Comparison of ENCODE assay signal across 19 cellular contexts in the genomic region with DNA sequence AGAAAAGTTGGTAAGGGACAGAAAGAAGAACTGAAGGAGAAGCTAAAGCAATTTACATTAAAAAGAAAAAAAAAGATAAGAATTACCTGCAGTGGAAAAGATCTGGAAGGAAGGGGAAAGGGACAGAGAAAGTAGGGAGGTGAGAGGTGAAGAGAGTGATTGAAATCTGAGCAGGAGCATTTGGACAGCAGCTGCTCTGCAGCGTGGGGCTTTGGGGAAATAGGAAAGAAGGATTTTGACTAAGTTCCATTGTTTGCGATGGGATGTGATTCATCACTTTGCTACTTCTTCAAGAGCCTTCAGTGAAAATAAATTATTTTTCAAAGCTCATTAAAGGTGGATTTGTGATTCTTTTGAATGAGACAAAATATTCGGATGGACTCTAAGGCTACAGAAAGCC. TPM values are rescaled to one million over a fixed set of nuclear protein-coding genes. Genes with fewer than 3 reads are reported as not detected.
A peak's percentile ranks its signal among the peaks of the same experiment; 100 is the strongest.
DNase-seq lines count a peak whose midpoint lies in the region; ATAC-seq, FAIRE-seq and TF ChIP-seq lines count a peak whose summit lies in the region.
"Had no signal": no experiment of that assay in that cellular context is flagged by ENCODE, and none has a peak within 500 bp of the region (broad histone marks: within the 10 kb centered on the region; RNA-seq: fewer than 3 reads in every experiment).

No MANE protein-coding gene starts in this region.

- no TSS peak for BruUV-seq in IMR-90 (replicated peaks; lab: Mats Ljungman, UMichigan)

- TF ChIP-seq EP300 in suprapubic skin (IDR thresholded peaks at IDR 0.05): no peak

- H3K9me1 ChIP-seq in IMR-90 (ENCODE audit: insufficient read depth, low read length): no peaks in the 10 kb centered on the region

- no peak overlapping the region for H3K9ac ChIP-seq in IMR-90 (ENCODE audit: low read depth, low read length)

- peaks cover 13% of the 10 kb centered on the region for H3K27me3 ChIP-seq in IMR-90 (ENCODE audit: control insufficient read depth, insufficient read depth, low read length)
- no peaks in the 10 kb centered on the region for H3K27me3 ChIP-seq in bronchial epithelial cell (ENCODE audit: control insufficient read depth, insufficient read depth, low read length)
- no peaks in the 10 kb centered on the region for H3K27me3 ChIP-seq in suprapubic skin

- in situ Hi-C loops in IMR-90 (cut with MboI; ENCODE audit: low sequenced_read_pairs): no loop called here

- intact Hi-C loops in IMR-90 (cut with micrococcal nuclease): no loop called here

- H3K4me2 ChIP-seq in IMR-90 (ENCODE audit: low read depth, low read length): no peak overlapping the region

- no peak overlapping the region for H2BK15ac ChIP-seq in IMR-90 (ENCODE audit: low read depth, low read length)

- H2BK5ac ChIP-seq in IMR-90 (ENCODE audit: low read depth, low read length, poor library complexity, severe bottlenecking): no peak overlapping the region

- no peak overlapping the region for H4K5ac ChIP-seq in IMR-90 (ENCODE audit: low read depth, low read length)

- no peak for TF ChIP-seq CTCF in IMR-90 (conservative IDR thresholded peaks at IDR 0.05; ENCODE audit: low read depth, low read length)
- TF ChIP-seq CTCF in bronchial epithelial cell (IDR thresholded peaks at IDR 0.05; ENCODE audit: insufficient read depth, low read length, severe bottlenecking): no peak
- TF ChIP-seq CTCF in suprapubic skin (IDR thresholded peaks at IDR 0.05): no peak

- H3K27ac ChIP-seq in IMR-90 (ENCODE audit: insufficient read depth, low read length) (no peak overlapping the region), suprapubic skin (no peak overlapping the region)
- H3K27ac ChIP-seq: epithelial cell of prostate had no signal

- dilution Hi-C loops in IMR-90 (cut with HindIII; ENCODE audit: low sequenced_read_pairs, unreplicated experiment): no loop called here

- FAIRE-seq in bronchial epithelial cell (lab: Jason Lieb, UNC): no peak
- FAIRE-seq: colon, small intestine had no signal

- H2AFZ ChIP-seq in IMR-90 (replicated peaks; ENCODE audit: low read length, poor library complexity): no peak overlapping the region

- no peak overlapping the region for H3K56ac ChIP-seq in IMR-90 (ENCODE audit: extremely low read depth, insufficient read depth, low read length)

- CTCF ChIA-PET in IMR-90 (lab: Yijun Ruan, JAX): no interaction called here

- ATAC-seq in IMR-90 (ENCODE audit: low read depth) (no peak), GM18868 (IDR thresholded peaks at IDR 0.05; ENCODE audit: unreplicated experiment) (no peak)
- ATAC-seq: mucosa of descending colon; stimulated activated memory B cell treated with anti-CD40 and anti-IgM and Interleukin-4, amounts not matched to agents 10 μg/mL and 1 μg/mL and 100 μg/mL, for 72 hours had no signal

- H3K79me1 ChIP-seq in IMR-90 (ENCODE audit: low read depth in 1 of 2, low read length in 2 of 2): no peaks in the 10 kb centered on the region

- no peak overlapping the region for H4K91ac ChIP-seq in IMR-90 (ENCODE audit: insufficient read depth, low read depth, low read length)

- no peaks in the 10 kb centered on the region for H4K20me1 ChIP-seq in IMR-90 (ENCODE audit: insufficient read depth, low read length)

- no peak overlapping the region for H3K23ac ChIP-seq in IMR-90 (ENCODE audit: low read depth, low read length)

- no peak overlapping the region for H3K18ac ChIP-seq in IMR-90 (ENCODE audit: low read depth, low read length)

- H2BK20ac ChIP-seq in IMR-90 (ENCODE audit: low read depth, low read length): no peak overlapping the region

- no peak overlapping the region for H2AK5ac ChIP-seq in IMR-90 (ENCODE audit: low read depth, low read length)

- H3K4me1 ChIP-seq in IMR-90 (ENCODE audit: control insufficient read depth, insufficient read depth, low read length) (no peaks in the 10 kb centered on the region), suprapubic skin (no peaks in the 10 kb centered on the region)

- H2BK120ac ChIP-seq in IMR-90 (ENCODE audit: low read depth, low read length): no peak overlapping the region

- no peak for TF ChIP-seq POLR2A in IMR-90 (IDR thresholded peaks at IDR 0.05; ENCODE audit: low read depth, low read length)
- TF ChIP-seq POLR2A in suprapubic skin (IDR thresholded peaks at IDR 0.05): no peak

- no peak for TF ChIP-seq RAD21 in IMR-90 (IDR thresholded peaks at IDR 0.05; ENCODE audit: low read length)

- peak; percentile 26 for DNase-seq in AG08396 (ENCODE audit: low spot score)
- peak; percentile 31 for DNase-seq in IMR-90
- DNase-seq in bronchial epithelial cell (ENCODE audit: low read depth): peak; percentile 61
- DNase-seq in hepatic stellate cell (ENCODE audit: low spot score): peak; percentile 11
- DNase-seq in suprapubic skin (ENCODE audit: low spot score in 2 of 2): no peak
- DNase-seq in MV-4-11 (lab: John Stamatoyannopoulos, UW): no peak
- DNase-seq in SIG-M5 (lab: John Stamatoyannopoulos, UW): no peak
- DNase-seq: activated CD4-positive, alpha-beta memory T cell treated with anti-CD3 and anti-CD28 coated beads for 36 hours; CD8-positive, alpha-beta memory T cell; hippocampal formation; KBM-7; mucosa of descending colon; NCI-H1417; NCI-H446 treated with DMSO at 0.1 percent for 48 hours; small intestine had no signal

- H3K4me3 ChIP-seq in IMR-90 (ENCODE audit: insufficient read depth, low read depth, low read length) (no peak overlapping the region), bronchial epithelial cell (ENCODE audit: low read depth, low read length) (no peak overlapping the region), suprapubic skin (no peak overlapping the region)
- H3K4me3 ChIP-seq: mucosa of descending colon had no signal

- H3K14ac ChIP-seq in IMR-90 (replicated peaks; ENCODE audit: low read depth, low read length): no peak overlapping the region

- POLR2A ChIA-PET in IMR-90 (lab: Charles Lee; ENCODE audit: unreplicated experiment): no interaction called here

- H2AK9ac ChIP-seq in IMR-90 (replicated peaks; ENCODE audit: low read depth, low read length, poor library complexity): no peak overlapping the region

- no peak overlapping the region for H4K8ac ChIP-seq in IMR-90 (ENCODE audit: low read depth in 2 of 2, low read length in 2 of 2)

- H3K36me3 ChIP-seq in IMR-90 (ENCODE audit: control insufficient read depth, insufficient read depth, low read length) (no peaks in the 10 kb centered on the region), bronchial epithelial cell (ENCODE audit: control insufficient read depth, insufficient read depth, low read length) (no peaks in the 10 kb centered on the region), suprapubic skin (no peaks in the 10 kb centered on the region)

- H3K4ac ChIP-seq in IMR-90 (ENCODE audit: low read depth, low read length): no peak overlapping the region

- WGBS in IMR-90 (ENCODE audit: extremely low coverage in 2 of 2, insufficient read length in 1 of 2), 2 experiments: no CpG with 5 or more reads among the region's 3 CpGs
- 60% methylated on average over 3 of the region's 3 CpGs for WGBS in suprapubic skin

- H3K9me3 ChIP-seq in IMR-90 (ENCODE audit: control insufficient read depth, insufficient read depth, low read length) (no peaks in the 10 kb centered on the region), suprapubic skin (no peaks in the 10 kb centered on the region)
- H3K9me3 ChIP-seq: mucosa of descending colon had no signal

TF ChIP-seq in IMR-90, 13 proteins besides CTCF, POLR2A, EP300 and RAD21:
- no peak for TF ChIP-seq BHLHE40 (IDR thresholded peaks at IDR 0.05; ENCODE audit: low read depth, low read length)
- TF ChIP-seq CEBPB (IDR thresholded peaks at IDR 0.05; ENCODE audit: low read depth, low read length): no peak
- no peak for TF ChIP-seq RFX5 (IDR thresholded peaks at IDR 0.05; ENCODE audit: low read depth, low read length)
- TF ChIP-seq, protein P1, sequence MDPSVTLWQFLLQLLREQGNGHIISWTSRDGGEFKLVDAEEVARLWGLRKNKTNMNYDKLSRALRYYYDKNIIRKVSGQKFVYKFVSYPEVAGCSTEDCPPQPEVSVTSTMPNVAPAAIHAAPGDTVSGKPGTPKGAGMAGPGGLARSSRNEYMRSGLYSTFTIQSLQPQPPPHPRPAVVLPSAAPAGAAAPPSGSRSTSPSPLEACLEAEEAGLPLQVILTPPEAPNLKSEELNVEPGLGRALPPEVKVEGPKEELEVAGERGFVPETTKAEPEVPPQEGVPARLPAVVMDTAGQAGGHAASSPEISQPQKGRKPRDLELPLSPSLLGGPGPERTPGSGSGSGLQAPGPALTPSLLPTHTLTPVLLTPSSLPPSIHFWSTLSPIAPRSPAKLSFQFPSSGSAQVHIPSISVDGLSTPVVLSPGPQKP (IDR thresholded peaks at IDR 0.05; ENCODE audit: borderline replicate concordance, low read depth, low read length): no peak

RNA-seq across cellular contexts. Expression of a gene that starts 26.1 kb away (rescaled TPM):
- 0.36 and 0.56 TPM in 2 replicates for total RNA-seq in IMR-90 (2012; rRNA removed)
- polyA plus RNA-seq in IMR-90 (2012; rRNA removed): 1.5 and 2.4 TPM in 2 replicates
- polyA plus RNA-seq in IMR-90 (2012; cell fraction: cytosol; rRNA removed): 0.19 and 1.0 TPM in 2 replicates
- 0.21 and 0.83 TPM in 2 replicates for polyA plus RNA-seq in IMR-90 (2012; cell fraction: nucleus; rRNA removed; ENCODE audit: low replicate concordance)
- under 0.01 and 0.26 TPM in 2 replicates for total RNA-seq in bronchial epithelial cell
- total RNA-seq in suprapubic skin: under 1 TPM; 0.48 to 0.81 (median 0.68) TPM
- total RNA-seq: activated CD4-positive, alpha-beta memory T cell treated with anti-CD3 and anti-CD28 coated beads for 36 hours; CD8-positive, alpha-beta memory T cell had no signal
- polyA plus RNA-seq: CD8-positive, alpha-beta memory T cell had no signal

RNA-seq across cellular contexts. Expression of a gene that starts 28.1 kb away (rescaled TPM):
- total RNA-seq in IMR-90 (2012; rRNA removed) (20.8 and 22.6 TPM in 2 replicates), bronchial epithelial cell (17.9 and 18.3 TPM in 2 replicates), suprapubic skin (10 to 100 TPM; 34.4 to 65.3 (median 41.8) TPM)
- polyA plus RNA-seq in IMR-90 (2012; rRNA removed): 17.2 and 18.1 TPM in 2 replicates
- polyA plus RNA-seq in IMR-90 (2012; cell fraction: cytosol; rRNA removed): 8.2 and 8.6 TPM in 2 replicates
- polyA plus RNA-seq in IMR-90 (2012; cell fraction: nucleus; rRNA removed; ENCODE audit: low replicate concordance): 13.7 and 32.0 TPM in 2 replicates

Comparison
In these comparisons a context has a peak if more than half of its experiments do, and no peak if none do; other contexts are left out.
1. DNase-seq: peak in AG08396 (single experiment), IMR-90 (single experiment), bronchial epithelial cell (single experiment) and hepatic stellate cell (single experiment); none in suprapubic skin (0 of 2), MV-4-11 (single experiment) and SIG-M5 (single experiment).